In genomic region chr15:54099010-54099409, GRCh38 we compare ENCODE assay signal across 27 cellular contexts.
"Had no signal": no experiment of that assay in that cellular context is flagged by ENCODE, and none has a peak within 500 bp of the region (broad histone marks: within the 10 kb centered on the region; RNA-seq: fewer than 3 reads in every experiment).

No MANE protein-coding gene starts in this region.

- H3K4me1 ChIP-seq: stomach, suprapubic skin, testis, thyroid gland, tibial nerve, transverse colon, upper lobe of left lung, upper lobe of right lung, uterus, vagina had no signal

- ATAC-seq: stimulated activated effector memory CD8-positive, alpha-beta T cell treated with anti-CD3 and anti-CD28 coated beads, Interleukin-12 subunit alpha, Interleukin-12 subunit beta, amount 100 ng/mL, for 72 hours; stimulated activated memory B cell treated with anti-CD40 and anti-IgM and Interleukin-4, amounts not matched to agents 10 μg/mL and 1 μg/mL and 100 μg/mL, for 72 hours; stimulated activated naive B cell treated with anti-CD40 and anti-IgM and Interleukin-4, amounts not matched to agents 10 μg/mL and 1 μg/mL and 100 μg/mL, for 72 hours; stimulated activated naive CD8-positive, alpha-beta T cell treated with anti-CD3 and anti-CD28 coated beads, Interleukin-15, amount 100 ng/mL, for 72 hours; stimulated activated naive CD8-positive, alpha-beta T cell treated with anti-CD3 and anti-CD28 coated beads, Interleukin-15, Interleukin-2, amounts not matched to agents 100 U/mL and 50 U/mL, for 24 hours; upper lobe of right lung had no signal

- H3K27ac ChIP-seq: stomach, suprapubic skin, testis, thoracic aorta, thyroid gland, tibial artery, tibial nerve, transverse colon, upper lobe of left lung, upper lobe of right lung, uterus, vagina had no signal

- H3K9me3 ChIP-seq: stomach, suprapubic skin, testis, thoracic aorta, thyroid gland, tibial artery, transverse colon, upper lobe of left lung, upper lobe of right lung, uterus, vagina had no signal

- H3K4me3 ChIP-seq: stomach, suprapubic skin, testis, thoracic aorta, thyroid gland, tibial artery, tibial nerve, transverse colon, upper lobe of left lung, upper lobe of right lung, uterus, vagina had no signal

- H3K27me3 ChIP-seq: stomach, suprapubic skin, testis, thyroid gland, tibial artery, tibial nerve, transverse colon, upper lobe of left lung, upper lobe of right lung, uterus, vagina had no signal

- H3K36me3 ChIP-seq: stomach, suprapubic skin, thoracic aorta, thyroid gland, tibial artery, tibial nerve, transverse colon, upper lobe of left lung, upper lobe of right lung, uterus, vagina had no signal

- FAIRE-seq: urothelium cell line had no signal

- DNase-seq: stimulated activated CD4-positive, alpha-beta T cell treated with anti-CD3 and anti-CD28 coated beads, Interleukin-2, amount 100 ng/mL, for 48 hours; stimulated activated CD4-positive, alpha-beta T cell treated with anti-CD3 and anti-CD28 coated beads, Interleukin-4, amount 100 ng/mL, for 1 hour; stimulated activated CD4-positive, alpha-beta T cell treated with anti-CD3 and anti-CD28 coated beads, Interleukin-4, amount 100 ng/mL, for 24 hours; stimulated activated CD4-positive, alpha-beta T cell treated with anti-CD3 and anti-CD28 coated beads, Interleukin-4, amount 100 ng/mL, for 4 hours; stimulated activated CD8-positive, alpha-beta memory T cell treated with anti-CD3 and anti-CD28 coated beads, Interleukin-4, amount 100 ng/mL, for 48 hours; stimulated activated naive B cell treated with anti-CD40 and anti-IgM and Interleukin-4, amounts not matched to agents 10 μg/mL and 1 μg/mL and 100 μg/mL, for 72 hours; stimulated activated naive CD4-positive, alpha-beta T cell; stimulated activated naive CD4-positive, alpha-beta T cell treated with Interleukin-2 at 50 U/mL for 16 hours; stimulated activated naive CD8-positive, alpha-beta T cell treated with anti-CD3 and anti-CD28 coated beads, Interleukin-15, amount 100 ng/mL, for 72 hours; stimulated activated naive CD8-positive, alpha-beta T cell treated with anti-CD3 and anti-CD28 coated beads, Interleukin-15, Interleukin-2, amounts not matched to agents 100 U/mL and 50 U/mL, for 24 hours; stomach; substantia nigra; testis; thyroid gland; tibial artery; transverse colon; trophoblast cell; upper lobe of left lung; upper lobe of right lung; uterus had no signal
